Comparison of ENCODE assay signal across 24 cellular contexts in genomic region chr22:48883211-48883960, GRCh38.
DNase-seq lines count a peak whose midpoint lies in the region; ATAC-seq and TF ChIP-seq lines count a peak whose summit lies in the region.
"Had no signal": no experiment of that assay in that cellular context is flagged by ENCODE, and none has a peak within 500 bp of the region (broad histone marks: within the 10 kb centered on the region; RNA-seq: fewer than 3 reads in every experiment).

No MANE protein-coding gene starts in this region.

- DNase-seq in left ventricle myocardium inferior (peak; percentile 4), right cardiac atrium (no peak), islet precursor cell (peak; percentile 45), osteocyte (ENCODE audit: extremely low spot score, unreplicated experiment) (peak; percentile 72), upper lobe of left lung (peak; percentile 20 to 33), middle frontal gyrus (ENCODE audit: extremely low spot score, low spot score) (no peak), HEK293T (ENCODE audit: extremely low spot score) (no peak)
- DNase-seq: C1 segment of cervical spinal cord; CD4-positive, alpha-beta memory T cell; COR-L47; DMS53; GOT3; NCI-H1092; NCI-H1417 treated with DMSO at 0.1 percent for 48 hours; NCI-H1694 treated with DMSO at 0.1 percent for 48 hours; NCI-H2081; NCI-H2227 treated with DMSO at 0.1 percent for 48 hours; NCI-H526 treated with DMSO at 0.1 percent for 48 hours had no signal

- H3K27ac ChIP-seq in left ventricle myocardium inferior (replicated peaks) = no peak overlapping the region
- no peak overlapping the region for H3K27ac ChIP-seq in right cardiac atrium (ENCODE audit: low read length)
- no peak overlapping the region for H3K27ac ChIP-seq in upper lobe of left lung
- H3K27ac ChIP-seq: HL-60, KMS-11, RWPE1 had no signal

- POLR2A ChIA-PET in HEK293T (lab: Yijun Ruan, JAX) = no interaction called here

- no peaks in the 10 kb centered on the region for H3K4me1 ChIP-seq in left ventricle myocardium inferior
- H3K4me1 ChIP-seq in right cardiac atrium (ENCODE audit: control insufficient read depth, insufficient read depth, low read length) = no peaks in the 10 kb centered on the region
- H3K4me1 ChIP-seq in upper lobe of left lung = no peaks in the 10 kb centered on the region
- H3K4me1 ChIP-seq: HAP-1 had no signal

- peaks cover 4% of the 10 kb centered on the region for H3K27me3 Mint-ChIP-seq in osteocyte (ENCODE audit: unreplicated experiment)
- H3K27me3 Mint-ChIP-seq: IgD-negative memory B cell had no signal

- ATAC-seq in right cardiac atrium = no peak
- ATAC-seq in upper lobe of left lung (ENCODE audit: low FRiP score in 2 of 2) = no peak
- no peak for ATAC-seq in HG03565 (IDR thresholded peaks at IDR 0.05; ENCODE audit: unreplicated experiment)

- intact Hi-C loops in left ventricle myocardium inferior (cut with micrococcal nuclease) = no loop called here
- intact Hi-C loops in right cardiac atrium (cut with DNase I) = no loop called here

- no peak overlapping the region for H3K27ac Mint-ChIP-seq in osteocyte (ENCODE audit: unreplicated experiment)
- H3K27ac Mint-ChIP-seq: CD4-positive, alpha-beta memory T cell had no signal

- H3K9me3 ChIP-seq in left ventricle myocardium inferior (replicated peaks) (no peaks in the 10 kb centered on the region), right cardiac atrium (ENCODE audit: control insufficient read depth, low read length) (no peaks in the 10 kb centered on the region), upper lobe of left lung (no peaks in the 10 kb centered on the region)
- H3K9me3 ChIP-seq: HAP-1 had no signal

- WGBS in right cardiac atrium = 83% methylated on average over 20 of the region's 20 CpGs
- 83 to 89% methylated on average over 13 to 20 of the region's 20 CpGs for WGBS in upper lobe of left lung, 2 donors

- no peaks in the 10 kb centered on the region for H3K4me1 Mint-ChIP-seq in osteocyte (ENCODE audit: unreplicated experiment)
- H3K4me1 Mint-ChIP-seq: CD4-positive, alpha-beta memory T cell; IgD-negative memory B cell had no signal

- H3K9me3 Mint-ChIP-seq in osteocyte (ENCODE audit: unreplicated experiment) = no peaks in the 10 kb centered on the region
- H3K9me3 Mint-ChIP-seq: IgD-negative memory B cell had no signal

- TF ChIP-seq CTCF in left ventricle myocardium inferior (IDR thresholded peaks at IDR 0.05; ENCODE audit: borderline replicate concordance) (no peak), osteocyte (IDR thresholded peaks at IDR 0.05) (no peak), upper lobe of left lung (IDR thresholded peaks at IDR 0.05) (no peak)

- no peak for TF ChIP-seq POLR2A in upper lobe of left lung (IDR thresholded peaks at IDR 0.05)

- TF ChIP-seq EP300 in upper lobe of left lung (IDR thresholded peaks at IDR 0.05) = no peak

- H3K36me3 ChIP-seq in left ventricle myocardium inferior = no peaks in the 10 kb centered on the region
- H3K36me3 ChIP-seq in upper lobe of left lung = no peaks in the 10 kb centered on the region
- H3K36me3 ChIP-seq: HAP-1 had no signal

- H3K36me3 Mint-ChIP-seq in osteocyte (ENCODE audit: unreplicated experiment) = no peaks in the 10 kb centered on the region
- H3K36me3 Mint-ChIP-seq: CD4-positive, alpha-beta memory T cell; IgD-negative memory B cell had no signal

- CTCF ChIA-PET in HEK293T (lab: Yijun Ruan, JAX) = no interaction called here

- H3K4me3 ChIP-seq in left ventricle myocardium inferior (no peak overlapping the region), right cardiac atrium (ENCODE audit: low read length) (no peak overlapping the region), upper lobe of left lung (no peak overlapping the region)
- H3K4me3 ChIP-seq: HAP-1 had no signal

- H3K27me3 ChIP-seq in left ventricle myocardium inferior (ENCODE audit: low read depth) = peaks cover 49% of the 10 kb centered on the region
- H3K27me3 ChIP-seq in right cardiac atrium (ENCODE audit: control insufficient read depth, insufficient read depth) = no peaks in the 10 kb centered on the region
- no peaks in the 10 kb centered on the region for H3K27me3 ChIP-seq in upper lobe of left lung

- H3K4me3 Mint-ChIP-seq in osteocyte (ENCODE audit: unreplicated experiment) = no peak overlapping the region
- H3K4me3 Mint-ChIP-seq: CD4-positive, alpha-beta memory T cell; IgD-negative memory B cell had no signal

TF ChIP-seq in HEK293T, 16 proteins besides CTCF, POLR2A, EP300 and RAD21:
- TF ChIP-seq ELF4 (IDR thresholded peaks at IDR 0.05) = no peak
- TF ChIP-seq FOXA1 (IDR thresholded peaks at IDR 0.05) = no peak
- no peak for TF ChIP-seq LEF1 (IDR thresholded peaks at IDR 0.05; ENCODE audit: borderline replicate concordance)
- TF ChIP-seq L3MBTL2 (conservative IDR thresholded peaks at IDR 0.05) = no peak
- no peak for TF ChIP-seq ZNF384 (IDR thresholded peaks at IDR 0.05)

Comparison
In these comparisons a context has a peak if more than half of its experiments do, and no peak if none do; other contexts are left out.
1. DNase-seq: peak in left ventricle myocardium inferior (single experiment), islet precursor cell (single experiment), osteocyte (single experiment) and upper lobe of left lung (2 of 2); none in right cardiac atrium (0 of 3), middle frontal gyrus (single experiment) and HEK293T (single experiment).